ENCODE assay signal across 17 cellular contexts in genomic region chr11:95720219-95720618, GRCh38.
A peak's percentile ranks its signal among the peaks of the same experiment; 100 is the strongest.
DNase-seq lines count a peak whose midpoint lies in the region; ATAC-seq and TF ChIP-seq lines count a peak whose summit lies in the region.
"Had no signal": no experiment of that assay in that cellular context is flagged by ENCODE, and none has a peak within 500 bp of the region (broad histone marks: within the 10 kb centered on the region; RNA-seq: fewer than 3 reads in every experiment).

No MANE protein-coding gene starts in this region.

- no peak for ATAC-seq in activated B cell treated with CpG ODN at 0.5 μM for 24 hours (ENCODE audit: low read depth)
- ATAC-seq in HG03025 (IDR thresholded peaks at IDR 0.05; ENCODE audit: low FRiP score, unreplicated experiment) = no peak
- no peak for ATAC-seq in HG03571 (IDR thresholded peaks at IDR 0.05; ENCODE audit: unreplicated experiment)
- no peak for ATAC-seq in HG02840 (IDR thresholded peaks at IDR 0.05; ENCODE audit: low FRiP score, unreplicated experiment)
- ATAC-seq: Right ventricle myocardium inferior had no signal

- no peaks in the 10 kb centered on the region for H3K27me3 ChIP-seq in OCI-LY3 (ENCODE audit: low read depth, low read length)
- H3K27me3 ChIP-seq: Peyer's patch had no signal

- H3K36me3 ChIP-seq in OCI-LY3 (replicated peaks; ENCODE audit: low read depth, low read length) = no peaks in the 10 kb centered on the region
- H3K36me3 ChIP-seq: Peyer's patch had no signal

- TF ChIP-seq CTCF in OCI-LY3 (IDR thresholded peaks at IDR 0.05; ENCODE audit: low read depth, low read length) (no peak), activated B cell treated with CpG ODN at 0.5 μM for 24 hours (IDR thresholded peaks at IDR 0.05) (no peak)

- CTCF ChIA-PET in activated B cell treated with CpG ODN at 0.5 μM for 24 hours (lab: Charles Lee) = interaction anchor here (0.9 to 1.2 kb wide), 2 partner anchors 11 to 15 kb away, joined by 3 to 5 read pairs; no protein-coding TSS in a partner anchor

- peak overlapping the region; percentile 64 for H3K4me2 ChIP-seq in OCI-LY3 (ENCODE audit: low read length)
- H3K4me2 ChIP-seq: SK-N-SH had no signal

- no peak overlapping the region for H2AFZ ChIP-seq in OCI-LY3 (ENCODE audit: low read depth, low read length)

- intact Hi-C loops in activated B cell treated with CpG ODN at 0.5 μM for 24 hours (cut with micrococcal nuclease) = no loop called here

- H3K4me3 Mint-ChIP-seq in activated B cell treated with CpG ODN at 0.5 μM for 24 hours = peak overlapping the region; percentile 50

- POLR2A ChIA-PET in activated B cell treated with CpG ODN at 0.5 μM for 24 hours (lab: Charles Lee) = interaction anchor here (0.5 to 1.7 kb wide), 7 partner anchors 9 to 554 kb away, joined by 3 to 5 read pairs (median 4); no protein-coding TSS in a partner anchor

- H3K9me3 ChIP-seq in OCI-LY3 (ENCODE audit: insufficient read depth, low read length) = no peaks in the 10 kb centered on the region
- H3K9me3 ChIP-seq: Peyer's patch, SK-N-SH had no signal

- H3K9me3 Mint-ChIP-seq in activated B cell treated with CpG ODN at 0.5 μM for 24 hours = no peaks in the 10 kb centered on the region

- H3K36me3 Mint-ChIP-seq in activated B cell treated with CpG ODN at 0.5 μM for 24 hours (ENCODE audit: low read depth) = peaks cover 3% of the 10 kb centered on the region

- peak overlapping the region; percentile 66 for H3K4me3 ChIP-seq in OCI-LY3 (ENCODE audit: low read length)
- H3K4me3 ChIP-seq: Peyer's patch had no signal

- DNase-seq in SKM-1 treated with dmso at 0.1 percent for 144 hours (lab: John Stamatoyannopoulos, UW; ENCODE audit: unreplicated experiment) (peak; percentile 23), SKM-1 (lab: John Stamatoyannopoulos, UW; ENCODE audit: unreplicated experiment) (no peak), activated B cell treated with CpG ODN at 0.5 μM for 24 hours (no peak), SHP77 treated with DMSO at 0.1 percent for 48 hours (lab: John Stamatoyannopoulos, UW) (no peak)
- DNase-seq: COR-L47, GOT3, NCI-H1417 treated with DMSO at 0.1 percent for 48 hours, NCI-H2081, NCI-H748 treated with DMSO at 0.1 percent for 48 hours, Peyer's patch, SK-N-SH had no signal

- no peak overlapping the region for H3K27ac ChIP-seq in OCI-LY3 (ENCODE audit: low read length)
- H3K27ac ChIP-seq: 22Rv1 had no signal

- peaks cover 59% of the 10 kb centered on the region for H3K4me1 Mint-ChIP-seq in activated B cell treated with CpG ODN at 0.5 μM for 24 hours

- no peaks in the 10 kb centered on the region for H3K27me3 Mint-ChIP-seq in activated B cell treated with CpG ODN at 0.5 μM for 24 hours

- H3K9ac ChIP-seq in OCI-LY3 (ENCODE audit: low read length) = no peak overlapping the region
- H3K9ac ChIP-seq: SK-N-SH had no signal

- no peaks in the 10 kb centered on the region for H4K20me1 ChIP-seq in OCI-LY3 (ENCODE audit: insufficient read depth, low read length)

- peaks cover 17% of the 10 kb centered on the region for H3K4me1 ChIP-seq in OCI-LY3 (ENCODE audit: low read length)

- peak overlapping the region; percentile 84 for H3K27ac Mint-ChIP-seq in activated B cell treated with CpG ODN at 0.5 μM for 24 hours

- H3K79me2 ChIP-seq in OCI-LY3 (ENCODE audit: low read length) = no peaks in the 10 kb centered on the region
